ENCODE assay signal across 8 cellular contexts in the genomic region with DNA sequence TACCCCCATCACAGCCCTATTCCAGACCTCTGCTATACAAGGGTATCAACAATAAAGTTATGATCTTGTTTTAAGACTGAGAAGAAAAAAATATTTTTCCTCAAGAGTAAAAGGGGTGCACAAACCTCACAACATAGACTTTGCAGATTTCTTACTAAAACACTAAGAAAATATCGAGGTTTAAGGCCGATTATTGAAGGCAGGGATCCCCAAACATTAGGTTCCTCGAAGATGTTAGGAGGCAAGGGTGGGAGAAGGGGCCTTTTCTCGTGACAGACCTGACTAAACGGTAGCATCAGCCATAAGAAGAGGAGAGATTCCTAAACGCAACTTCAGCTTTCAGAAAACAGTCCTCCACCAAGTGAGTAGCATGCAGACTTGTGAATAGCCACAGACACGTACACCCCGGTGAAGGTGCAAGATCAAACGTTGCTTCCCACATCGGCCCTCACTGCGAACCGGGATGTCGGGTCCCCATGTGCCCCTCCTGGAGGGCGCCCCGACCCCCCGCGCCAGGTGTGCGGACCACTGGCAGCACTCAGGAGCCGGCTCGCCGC. TPM values are rescaled to one million over a fixed set of nuclear protein-coding genes. Genes with fewer than 3 reads are reported as not detected.
DNase-seq lines count a peak whose midpoint lies in the region; ATAC-seq, FAIRE-seq and TF ChIP-seq lines count a peak whose summit lies in the region.

No MANE protein-coding gene starts in this region.

- peak overlapping the region; percentile 56 for H3K4me3 ChIP-seq in CD8-positive, alpha-beta T cell (ENCODE audit: low read depth, low read length)
- H3K4me3 ChIP-seq in HUES64 (ENCODE audit: low read length) (peak overlapping the region; percentile 72), H1 (ENCODE audit: extremely low read depth in 1 of 4, insufficient read depth in 2 of 4, low read depth in 3 of 4, low read length in 4 of 4) (peak overlapping the region; percentile 75 to 85 (median 82)), mucosa of descending colon (peak overlapping the region; percentile 60), upper lobe of left lung (peak overlapping the region; percentile 46 to 90 (median 82))

- TF ChIP-seq POLR2A in H1 (IDR thresholded peaks at IDR 0.05; ENCODE audit: control extremely low read depth in 1 of 2, low read depth in 2 of 2, low read length in 2 of 2), result no peak
- TF ChIP-seq POLR2A in upper lobe of left lung (IDR thresholded peaks at IDR 0.05), result no peak

- TF ChIP-seq CTCF in CD8-positive, alpha-beta T cell (IDR thresholded peaks at IDR 0.05), result no peak
- TF ChIP-seq CTCF in VCaP (conservative IDR thresholded peaks at IDR 0.05), result no peak
- TF ChIP-seq CTCF in H1 (IDR thresholded peaks at IDR 0.05; ENCODE audit: control extremely low read depth in 1 of 3, insufficient read depth in 1 of 3, low read depth in 1 of 3, low read length in 3 of 3), result no peak
- TF ChIP-seq CTCF in mucosa of descending colon (IDR thresholded peaks at IDR 0.05), result no peak
- no peak for TF ChIP-seq CTCF in upper lobe of left lung (IDR thresholded peaks at IDR 0.05)

- TF ChIP-seq RAD21 in H1 (IDR thresholded peaks at IDR 0.05 in 1 of 2, conservative IDR thresholded peaks at IDR 0.05 in 1 of 2; ENCODE audit: low read depth in 2 of 2, low read length in 2 of 2), result no peak

- H3K14ac ChIP-seq in H1 (ENCODE audit: insufficient read length), result no peak overlapping the region

- no peaks in the 10 kb centered on the region for H3K27me3 Mint-ChIP-seq in CD8-positive, alpha-beta T cell (ENCODE audit: low read depth)

- no peaks in the 10 kb centered on the region for H3K9me3 ChIP-seq in CD8-positive, alpha-beta T cell (ENCODE audit: low read length)
- no peaks in the 10 kb centered on the region for H3K9me3 ChIP-seq in HUES64 (ENCODE audit: insufficient read depth, low read depth, low read length)
- no peaks in the 10 kb centered on the region for H3K9me3 ChIP-seq in H1 (ENCODE audit: insufficient read depth in 2 of 2, low read depth in 1 of 2, low read length in 1 of 2)
- H3K9me3 ChIP-seq in mucosa of descending colon, result no peaks in the 10 kb centered on the region
- H3K9me3 ChIP-seq in upper lobe of left lung, result no peaks in the 10 kb centered on the region

- no peak overlapping the region for H2BK120ac ChIP-seq in H1 (replicated peaks; ENCODE audit: low read depth, low read length)

- H3K4ac ChIP-seq in H1 (replicated peaks; ENCODE audit: insufficient read length, low read depth, low read length), result no peak overlapping the region

- POLR2A ChIA-PET in CD8-positive, alpha-beta T cell (lab: Charles Lee), result interaction anchor here (1.5 kb wide), 1 partner anchor 743 kb away, joined by 4 read pairs; a partner anchor contains a TSS
- POLR2A ChIA-PET in H1 (lab: Charles Lee; ENCODE audit: partially characterized antibody), result interaction anchor here (1.0 to 1.8 kb wide), 20 partner anchors 8 to 137 kb away, joined by 3 to 14 read pairs (median 6); no protein-coding TSS in a partner anchor

- H3K4me2 ChIP-seq in H1 (ENCODE audit: insufficient read depth in 1 of 2, low read depth in 2 of 2, low read length in 2 of 2), result peak overlapping the region; percentile 59 to 93

- peaks cover 4% of the 10 kb centered on the region for H3K36me3 Mint-ChIP-seq in CD8-positive, alpha-beta T cell

- H3K23ac ChIP-seq in H1 (ENCODE audit: insufficient read length), result no peak overlapping the region

- peak overlapping the region; percentile 91 for H3K27ac Mint-ChIP-seq in CD8-positive, alpha-beta T cell

- 0 out of 2 replicates have a peak overlapping the region, but pooled peaks have one; percentile 11 for H4K8ac ChIP-seq in H1 (ENCODE audit: extremely low read depth, insufficient read depth, low read length)

- no peaks in the 10 kb centered on the region for H3K36me3 ChIP-seq in CD8-positive, alpha-beta T cell (ENCODE audit: insufficient read depth, low read length)
- no peaks in the 10 kb centered on the region for H3K36me3 ChIP-seq in HUES64 (ENCODE audit: insufficient read depth, low read length)
- H3K36me3 ChIP-seq in H1 (ENCODE audit: control insufficient read depth in 2 of 4, insufficient read depth in 4 of 4, low read length in 3 of 4), result no peaks in the 10 kb centered on the region
- no peaks in the 10 kb centered on the region for H3K36me3 ChIP-seq in mucosa of descending colon (ENCODE audit: low read depth)
- H3K36me3 ChIP-seq in upper lobe of left lung, result no peaks in the 10 kb centered on the region

- peak overlapping the region; percentile 70 for H4K5ac ChIP-seq in H1 (ENCODE audit: insufficient read length, low read depth, low read length)

- H3K79me2 ChIP-seq in H1 (ENCODE audit: control insufficient read depth in 1 of 2, insufficient read depth in 2 of 2, low read length in 2 of 2), result peaks cover 14 to 52% of the 10 kb centered on the region in 2 experiments

- peak overlapping the region; percentile 48; the same call in 1 of the 2 replicates for H2AFZ ChIP-seq in H1 (ENCODE audit: low read length)

- H3K79me1 ChIP-seq in H1 (ENCODE audit: low read depth, low read length), result peaks cover 6% of the 10 kb centered on the region

- TF ChIP-seq EP300 in H1 (IDR thresholded peaks at IDR 0.05; ENCODE audit: borderline replicate concordance in 1 of 2, low read depth in 2 of 2, low read length in 2 of 2), result no peak
- TF ChIP-seq EP300 in upper lobe of left lung (IDR thresholded peaks at IDR 0.05), result no peak

- H3K9ac ChIP-seq in HUES64 (ENCODE audit: low read depth, low read length) (peak overlapping the region; percentile 88), H1 (replicated peaks in 1 of 4; ENCODE audit: extremely low read depth in 1 of 4, low read depth in 3 of 4, low read length in 3 of 4) (peak overlapping the region; percentile 70 to 94 (median 86))

- peak overlapping the region; percentile 90; the same call in 1 of the 2 replicates for H2BK12ac ChIP-seq in H1 (ENCODE audit: low read depth, low read length)

- intact Hi-C loops in CD8-positive, alpha-beta T cell (cut with DNase I, micrococcal nuclease), result loop anchor here (5.0 to 10.0 kb wide), 5 partner anchors 238 to 1016 kb away; a partner anchor contains a TSS
- intact Hi-C loops in mucosa of descending colon (cut with DNase I, micrococcal nuclease), result no loop called here

- peak overlapping the region; percentile 89; the same call in 1 of the 2 replicates for H2BK5ac ChIP-seq in H1 (ENCODE audit: low read depth, low read length)

- peak in 6 of 7 experiments; percentile 11 to 67 (median 37) for DNase-seq in CD8-positive, alpha-beta T cell
- DNase-seq in H1 (ENCODE audit: low read depth in 1 of 2, low spot score in 2 of 2), result peak in 1 of 2 experiments; percentile 63
- DNase-seq in mucosa of descending colon, result peak in 1 of 3 donors; percentile 41
- DNase-seq in upper lobe of left lung, result no peak
- DNase-seq in NCI-H187 (lab: John Stamatoyannopoulos, UW), result no peak

- no peak overlapping the region for H4K91ac ChIP-seq in H1 (replicated peaks; ENCODE audit: insufficient read length, low read length)

- H3K4me3 Mint-ChIP-seq in CD8-positive, alpha-beta T cell, result peak overlapping the region; percentile 90

- H3K27ac ChIP-seq in CD8-positive, alpha-beta T cell (ENCODE audit: low read depth, low read length), result peak overlapping the region; percentile 55
- H3K27ac ChIP-seq in HUES64 (ENCODE audit: low read depth, low read length) (peak overlapping the region; percentile 99; the same call in 1 of the 2 replicates), VCaP (peak overlapping the region; percentile 89), H1 (ENCODE audit: low read depth, low read length) (peak overlapping the region; percentile 96; the same call in 1 of the 2 replicates), upper lobe of left lung (peak overlapping the region; percentile 88 to 90 (median 90))

- H2BK20ac ChIP-seq in H1 (ENCODE audit: low read length), result no peak overlapping the region

- H3K27me3 ChIP-seq in CD8-positive, alpha-beta T cell (ENCODE audit: insufficient read depth, low read length), result no peaks in the 10 kb centered on the region
- H3K27me3 ChIP-seq in HUES64 (ENCODE audit: insufficient read depth, low read length) (no peaks in the 10 kb centered on the region), H1 (replicated peaks in 1 of 4; ENCODE audit: control insufficient read depth in 3 of 4, extremely low read depth in 1 of 4, insufficient read depth in 3 of 4, low read length in 3 of 4) (no peaks in the 10 kb centered on the region), upper lobe of left lung (no peaks in the 10 kb centered on the region)

- no peak for FAIRE-seq in H1 (lab: Jason Lieb, UNC)

- under 1% methylated on average over 21 of the region's 21 CpGs for WGBS in HUES64
- WGBS in H1 (ENCODE audit: extremely low coverage in 1 of 2, insufficient coverage in 1 of 2, insufficient read length in 1 of 2, insufficient replicate concordance in 2 of 2, low coverage in 1 of 2, low lambda C conversion rate in 2 of 2, missing lambda C conversion rate in 1 of 2), 2 experiments, result 1% methylated on average over 18 of the region's 21 CpGs; no CpG with 5 or more reads in 1 of the 2 experiments
- 0 to 1% methylated on average over 8 to 13 of the region's 21 CpGs for WGBS in upper lobe of left lung, 2 donors

- H2AK5ac ChIP-seq in H1 (ENCODE audit: low read depth, low read length), result no peak overlapping the region

- peaks cover 12% of the 10 kb centered on the region for H3K4me1 ChIP-seq in CD8-positive, alpha-beta T cell (ENCODE audit: insufficient read depth, low read length)
- H3K4me1 ChIP-seq in HUES64 (ENCODE audit: insufficient read depth, low read length), result peaks cover 46% of the 10 kb centered on the region
- H3K4me1 ChIP-seq in H1 (replicated peaks in 1 of 4; ENCODE audit: control insufficient read depth in 3 of 4, insufficient read depth in 4 of 4, low read length in 3 of 4), result peaks cover 3 to 16% (median 11%) of the 10 kb centered on the region in 4 experiments; a peak in 5 of 7 replicates
- H3K4me1 ChIP-seq in mucosa of descending colon (ENCODE audit: low read depth), result peaks cover 12% of the 10 kb centered on the region
- H3K4me1 ChIP-seq in upper lobe of left lung, result peaks cover 9 to 24% (median 18%) of the 10 kb centered on the region in 4 donors

- CTCF ChIA-PET in CD8-positive, alpha-beta T cell (lab: Charles Lee), result interaction anchor here (1.2 kb wide), 1 partner anchor 255 kb away, joined by 3 read pairs; no protein-coding TSS in a partner anchor
- CTCF ChIA-PET in H1 (lab: Charles Lee; ENCODE audit: partially characterized antibody), result interaction anchor here (1.5 to 1.6 kb wide), 2 partner anchors 23 to 33 kb away, joined by 3 to 4 read pairs; no protein-coding TSS in a partner anchor

- no peak overlapping the region for H3K56ac ChIP-seq in H1 (replicated peaks; ENCODE audit: insufficient read length, low read depth, low read length)

- H3K18ac ChIP-seq in H1 (ENCODE audit: extremely low read depth, low read length), result peak overlapping the region; percentile 78

- peaks cover 8% of the 10 kb centered on the region; the same call in 1 of the 2 replicates for H3K23me2 ChIP-seq in H1 (ENCODE audit: low read depth, low read length)

- peaks cover 0 to 8% of the 10 kb centered on the region in 2 experiments for H4K20me1 ChIP-seq in H1 (replicated peaks in 1 of 2; ENCODE audit: control insufficient read depth in 1 of 2, insufficient read depth in 2 of 2, low read length in 2 of 2)

- no peaks in the 10 kb centered on the region for H3K9me3 Mint-ChIP-seq in CD8-positive, alpha-beta T cell

- peaks cover 59% of the 10 kb centered on the region for H3K4me1 Mint-ChIP-seq in CD8-positive, alpha-beta T cell (ENCODE audit: low read depth)

- H2BK15ac ChIP-seq in H1 (ENCODE audit: low read length), result no peak overlapping the region

- peak; percentile 40 for ATAC-seq in CD8-positive, alpha-beta T cell
- ATAC-seq in GM18870 (IDR thresholded peaks at IDR 0.05; ENCODE audit: unreplicated experiment) (peak; percentile 39), mucosa of descending colon (peak; percentile 12), upper lobe of left lung (ENCODE audit: low FRiP score in 2 of 2) (no peak)

RNA-seq across cellular contexts. Expression of a gene that starts 0.7 kb away (rescaled TPM):
- 10 to 100 TPM; 38.4 to 40.2 TPM for total RNA-seq in CD8-positive, alpha-beta T cell
- polyA plus RNA-seq in HUES64 (2013, experiment 1 of 2), result 25.3 TPM
- polyA plus RNA-seq in HUES64 (2013, experiment 2 of 2), result 24.5 TPM
- 52.9 and 53.9 TPM in 2 replicates for total RNA-seq in H1 (2021; fragmentation: NEBNext Ultra II Directional; extraction: Animal tissue kit (Norgen Biotek cat#: 25700))
- 20.1 and 22.8 TPM in 2 replicates for polyA plus RNA-seq in H1 (2011; rRNA removed)
- polyA plus RNA-seq in H1 (2011; cell fraction: cytosol; rRNA removed), result 13.0 TPM
- 23.3 TPM for polyA plus RNA-seq in H1 (2011; cell fraction: nucleus; rRNA removed)
- polyA plus RNA-seq in H1 (2012, experiment 1 of 2), result 17.1 to 31.6 TPM (median 22.4 TPM) in 4 replicates
- 3.7 TPM for polyA plus RNA-seq in H1 (2012, experiment 2 of 2)
- polyA plus RNA-seq in H1 (2013, experiment 1 of 2), result 37.5 TPM
- 37.9 TPM for polyA plus RNA-seq in H1 (2013, experiment 2 of 2)
- polyA minus RNA-seq in H1 (2011; rRNA and poly(A)+ RNA removed), result 41.2 and 41.9 TPM in 2 replicates
- polyA minus RNA-seq in H1 (2011; cell fraction: cytosol; rRNA and poly(A)+ RNA removed), result 14.7 TPM
- 83.3 TPM for polyA minus RNA-seq in H1 (2011; cell fraction: nucleus; rRNA and poly(A)+ RNA removed)
- total RNA-seq in mucosa of descending colon (10 to 100 TPM; 31.2 to 56.7 (median 33.5) TPM), upper lobe of left lung (10 to 100 TPM; 18.4 to 33.5 (median 30.4) TPM)

RNA-seq across cellular contexts. Expression of a gene that starts 0.8 kb away (rescaled TPM):
- total RNA-seq in CD8-positive, alpha-beta T cell, result 1 to 10 TPM; 1.0 to 2.1 TPM
- 4.9 TPM for polyA plus RNA-seq in HUES64 (2013, experiment 1 of 2)
- polyA plus RNA-seq in HUES64 (2013, experiment 2 of 2), result 9.4 TPM
- 8.8 and 15.2 TPM in 2 replicates for total RNA-seq in H1 (2021; fragmentation: NEBNext Ultra II Directional; extraction: Animal tissue kit (Norgen Biotek cat#: 25700))
- 9.7 and 10.0 TPM in 2 replicates for polyA plus RNA-seq in H1 (2011; rRNA removed)
- polyA plus RNA-seq in H1 (2011; cell fraction: cytosol; rRNA removed), result 20.6 TPM
- 21.1 TPM for polyA plus RNA-seq in H1 (2011; cell fraction: nucleus; rRNA removed)
- 12.2 to 16.4 TPM (median 15.8 TPM) in 4 replicates for polyA plus RNA-seq in H1 (2012, experiment 1 of 2)
- 4.1 TPM for polyA plus RNA-seq in H1 (2012, experiment 2 of 2)
- 13.0 TPM for polyA plus RNA-seq in H1 (2013, experiment 1 of 2)
- polyA plus RNA-seq in H1 (2013, experiment 2 of 2), result 10.2 TPM
- polyA minus RNA-seq in H1 (2011; rRNA and poly(A)+ RNA removed), result 6.7 and 10.3 TPM in 2 replicates
- polyA minus RNA-seq in H1 (2011; cell fraction: cytosol; rRNA and poly(A)+ RNA removed), result 7.9 TPM
- polyA minus RNA-seq in H1 (2011; cell fraction: nucleus; rRNA and poly(A)+ RNA removed), result 12.4 TPM
- 1 to 10 TPM; 3.1 to 7.0 (median 5.7) TPM for total RNA-seq in mucosa of descending colon
- 10 to 100 TPM in 1 of 6 donors, 1 to 10 TPM in 5; 1.6 to 12.6 (median 5.5) TPM for total RNA-seq in upper lobe of left lung

Comparison
In these comparisons a context has a peak if more than half of its experiments do, and no peak if none do; other contexts are left out.
1. ATAC-seq: peak in CD8-positive, alpha-beta T cell (single experiment), GM18870 (single experiment) and mucosa of descending colon (single experiment); none in upper lobe of left lung (0 of 2).
2. DNase-seq: peak in CD8-positive, alpha-beta T cell (6 of 7); none in upper lobe of left lung (0 of 2) and NCI-H187 (0 of 2).
3. intact Hi-C loops: an anchor here in CD8-positive, alpha-beta T cell (5.0 to 10.0 kb wide); none called in mucosa of descending colon.
4. Peak in every context shown above with its lines, with median percentiles within 50 percentile points of each other: H3K27ac ChIP-seq and H3K4me3 ChIP-seq.